In genomic region chr11:19597876-19598275, GRCh38 we compare ENCODE assay signal across 13 cellular contexts.
DNase-seq lines count a peak whose midpoint lies in the region; ATAC-seq and TF ChIP-seq lines count a peak whose summit lies in the region.
"Had no signal": no experiment of that assay in that cellular context is flagged by ENCODE, and none has a peak within 500 bp of the region (broad histone marks: within the 10 kb centered on the region; RNA-seq: fewer than 3 reads in every experiment).

No MANE protein-coding gene starts in this region.

- ATAC-seq in stimulated activated naive CD8-positive, alpha-beta T cell treated with anti-CD3 and anti-CD28 coated beads, Interleukin-15, amount 100 ng/mL, for 72 hours: peak; percentile 23
- no peak for ATAC-seq in stimulated activated naive CD8-positive, alpha-beta T cell treated with anti-CD3 and anti-CD28 coated beads, Interleukin-15, Interleukin-2, amounts not matched to agents 100 U/mL and 50 U/mL, for 24 hours
- no peak for ATAC-seq in HG03097 (IDR thresholded peaks at IDR 0.05; ENCODE audit: low FRiP score, unreplicated experiment)
- ATAC-seq in HG03196 (IDR thresholded peaks at IDR 0.05; ENCODE audit: unreplicated experiment): no peak
- ATAC-seq: activated CD4-positive, CD25-positive, alpha-beta regulatory T cell treated with anti-CD3 and anti-CD28 coated beads, Interleukin-2, amount 50 U/mL, for 24 hours had no signal

- no peak for TF ChIP-seq POLR2A in erythroblast (IDR thresholded peaks at IDR 0.05; ENCODE audit: low read length)

- no peaks in the 10 kb centered on the region for H3K9me3 Mint-ChIP-seq in stimulated activated naive CD8-positive, alpha-beta T cell treated with anti-CD3 and anti-CD28 coated beads, Interleukin-15, amount 100 ng/mL, for 72 hours
- H3K9me3 Mint-ChIP-seq in brain (peaks cover 2 to 4% (median 4%) of the 10 kb centered on the region in 5 experiments), nephron progenitor cell (peaks cover 2% of the 10 kb centered on the region)
- H3K9me3 Mint-ChIP-seq: activated naive CD4-positive, alpha-beta T cell treated with anti-CD3 and anti-CD28 coated beads, Interleukin-2, amount 10 ng/mL, durations not matched to agents 7 days and 5 days; CD4-positive, alpha-beta T cell had no signal

- no peak for TF ChIP-seq CTCF in brain (conservative IDR thresholded peaks at IDR 0.05)
- TF ChIP-seq CTCF in nephron progenitor cell (IDR thresholded peaks at IDR 0.05): no peak

- no peaks in the 10 kb centered on the region for H3K36me3 Mint-ChIP-seq in brain
- no peaks in the 10 kb centered on the region for H3K36me3 Mint-ChIP-seq in nephron progenitor cell (ENCODE audit: low read depth)
- H3K36me3 Mint-ChIP-seq: activated naive CD4-positive, alpha-beta T cell treated with anti-CD3 and anti-CD28 coated beads, Interleukin-2, amount 10 ng/mL, durations not matched to agents 7 days and 5 days had no signal

- no peak overlapping the region for H3K27ac Mint-ChIP-seq in stimulated activated naive CD8-positive, alpha-beta T cell treated with anti-CD3 and anti-CD28 coated beads, Interleukin-15, amount 100 ng/mL, for 72 hours
- peak overlapping the region in 4 of 5 experiments; percentile 26 to 85 (median 53) for H3K27ac Mint-ChIP-seq in brain
- H3K27ac Mint-ChIP-seq in nephron progenitor cell: no peak overlapping the region
- H3K27ac Mint-ChIP-seq: activated naive CD4-positive, alpha-beta T cell treated with anti-CD3 and anti-CD28 coated beads, Interleukin-2, amount 10 ng/mL, durations not matched to agents 7 days and 5 days; CD4-positive, alpha-beta T cell had no signal

- no peaks in the 10 kb centered on the region for H3K4me1 Mint-ChIP-seq in stimulated activated naive CD8-positive, alpha-beta T cell treated with anti-CD3 and anti-CD28 coated beads, Interleukin-15, amount 100 ng/mL, for 72 hours
- H3K4me1 Mint-ChIP-seq in brain: peaks cover 43% of the 10 kb centered on the region
- peaks cover 16% of the 10 kb centered on the region for H3K4me1 Mint-ChIP-seq in nephron progenitor cell
- H3K4me1 Mint-ChIP-seq: activated naive CD4-positive, alpha-beta T cell treated with anti-CD3 and anti-CD28 coated beads, Interleukin-2, amount 10 ng/mL, durations not matched to agents 7 days and 5 days had no signal

- peaks cover 25% of the 10 kb centered on the region for H3K27me3 Mint-ChIP-seq in stimulated activated naive CD8-positive, alpha-beta T cell treated with anti-CD3 and anti-CD28 coated beads, Interleukin-15, amount 100 ng/mL, for 72 hours
- H3K27me3 Mint-ChIP-seq in brain (peaks cover 11% of the 10 kb centered on the region), nephron progenitor cell (ENCODE audit: low read depth, poor library complexity) (no peaks in the 10 kb centered on the region)

- H3K4me3 Mint-ChIP-seq in stimulated activated naive CD8-positive, alpha-beta T cell treated with anti-CD3 and anti-CD28 coated beads, Interleukin-15, amount 100 ng/mL, for 72 hours: no peak overlapping the region
- H3K4me3 Mint-ChIP-seq in brain (peak overlapping the region in 1 of 5 experiments; percentile 27), nephron progenitor cell (no peak overlapping the region)
- H3K4me3 Mint-ChIP-seq: activated naive CD4-positive, alpha-beta T cell treated with anti-CD3 and anti-CD28 coated beads, Interleukin-2, amount 10 ng/mL, durations not matched to agents 7 days and 5 days; CD4-positive, alpha-beta T cell had no signal

- DNase-seq in stimulated activated naive CD8-positive, alpha-beta T cell treated with anti-CD3 and anti-CD28 coated beads, Interleukin-15, amount 100 ng/mL, for 72 hours: no peak
- no peak for DNase-seq in stimulated activated naive CD8-positive, alpha-beta T cell treated with anti-CD3 and anti-CD28 coated beads, Interleukin-15, Interleukin-2, amounts not matched to agents 100 U/mL and 50 U/mL, for 24 hours
- DNase-seq in nephron progenitor cell (peak; percentile 14), activated T-cell treated with anti-CD3 and anti-CD28 coated beads for 4 hours (no peak), erythroblast (lab: John Stamatoyannopoulos, UW) (no peak)
- DNase-seq: activated naive CD4-positive, alpha-beta T cell treated with anti-CD3 and anti-CD28 coated beads, Interleukin-2, amount 10 ng/mL, durations not matched to agents 7 days and 5 days; CD4-positive, alpha-beta T cell; effector memory CD4-positive, alpha-beta T cell; NCI-H69 had no signal

Comparison
In these comparisons a context has a peak if more than half of its experiments do, and no peak if none do; other contexts are left out.
1. H3K27ac Mint-ChIP-seq: peak in brain (4 of 5); none in stimulated activated naive CD8-positive, alpha-beta T cell treated with anti-CD3 and anti-CD28 coated beads, Interleukin-15, amount 100 ng/mL, for 72 hours (0 of 2) and nephron progenitor cell (single experiment).